1 cellular context compared by ENCODE assay signal in the genomic region with DNA sequence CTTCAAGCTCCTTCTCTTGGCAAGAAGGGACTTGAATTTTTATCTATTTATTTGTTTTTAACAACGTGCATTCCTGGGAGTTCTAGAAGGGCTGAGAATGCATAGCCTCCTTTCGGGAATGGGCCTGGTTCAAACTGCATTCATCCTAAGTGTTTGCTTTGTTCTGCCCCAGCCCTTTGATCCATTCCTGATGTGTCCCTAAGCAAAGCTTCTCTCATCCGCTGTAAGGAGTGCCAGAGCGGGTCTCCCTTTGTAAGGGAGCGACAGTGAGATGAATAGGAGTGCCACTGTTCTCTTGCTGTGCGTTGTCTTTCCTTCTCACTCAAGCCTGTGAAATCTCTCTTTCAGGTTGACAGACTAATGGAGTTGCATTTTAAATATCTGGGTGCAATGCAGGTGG.
TF ChIP-seq lines count a peak whose summit lies in the region.

No MANE protein-coding gene starts in this region.

TF ChIP-seq in GM23338, 12 proteins besides CTCF, POLR2A, EP300 and RAD21 (continued from another document):
- no peak for TF ChIP-seq ZNF462 (CRISPR knock-in tag; IDR thresholded peaks at IDR 0.05)
- no peak for TF ChIP-seq ZNF114 (CRISPR knock-in tag; IDR thresholded peaks at IDR 0.05)
- no peak for TF ChIP-seq EZH2phosphoT487 (IDR thresholded peaks at IDR 0.05; ENCODE audit: unreplicated experiment)
- no peak for TF ChIP-seq NANOG (IDR thresholded peaks at IDR 0.05; ENCODE audit: borderline replicate concordance)
- TF ChIP-seq JUNB (IDR thresholded peaks at IDR 0.05; ENCODE audit: unreplicated experiment): no peak
TF ChIP-seq in GM23338: peak in this region for 0.
